Comparison of ENCODE assay signal across 9 cellular contexts in the genomic region with DNA sequence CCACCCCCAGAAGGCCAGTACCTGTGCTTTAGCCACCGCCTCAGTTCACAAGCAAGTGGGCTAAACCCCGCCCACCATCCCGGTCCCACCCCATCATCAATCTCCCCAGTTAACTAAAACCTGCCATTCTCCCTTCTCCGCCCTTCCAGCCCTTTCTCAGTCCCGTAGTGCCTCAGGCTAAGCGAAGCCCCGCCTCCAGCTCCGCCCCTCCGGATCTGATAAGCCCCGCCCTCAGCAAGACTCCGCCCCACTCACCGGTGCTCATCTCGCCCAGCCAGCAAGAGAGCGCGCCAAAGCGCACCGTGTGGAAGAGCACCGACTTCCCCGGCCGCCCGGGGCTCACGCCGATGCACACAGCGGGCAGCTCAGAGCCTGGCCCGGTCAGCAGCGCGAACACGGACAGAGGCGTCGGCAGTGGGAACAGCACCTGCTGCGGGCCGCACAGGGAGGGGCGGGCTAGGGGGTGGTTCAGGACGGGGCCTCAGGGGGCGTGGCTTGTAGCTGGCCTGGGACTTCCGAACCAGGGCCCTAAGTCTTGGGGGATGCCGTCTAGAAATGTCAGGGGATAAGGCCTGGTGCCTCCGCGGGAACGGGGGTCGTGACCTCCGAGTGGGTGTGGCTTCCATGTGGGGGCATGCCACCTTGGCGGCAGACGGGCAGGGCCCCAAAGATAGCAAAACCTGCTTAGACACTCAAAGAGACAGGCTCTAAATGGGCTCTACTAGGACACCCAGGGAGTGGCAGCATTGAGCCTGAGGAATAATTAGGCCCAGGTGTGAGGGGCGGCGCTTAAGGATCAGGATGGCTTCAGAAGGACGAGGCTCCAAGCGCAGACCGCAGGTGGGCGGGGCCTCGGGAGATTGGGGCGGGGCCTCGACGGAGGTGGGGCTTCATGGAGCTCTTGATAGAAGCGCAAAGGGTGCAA. TPM values are rescaled to one million over a fixed set of nuclear protein-coding genes. Genes with fewer than 3 reads are reported as not detected.
DNase-seq lines count a peak whose midpoint lies in the region; ATAC-seq, FAIRE-seq and TF ChIP-seq lines count a peak whose summit lies in the region.
"Had no signal": no experiment of that assay in that cellular context is flagged by ENCODE, and none has a peak within 500 bp of the region (broad histone marks: within the 10 kb centered on the region; RNA-seq: fewer than 3 reads in every experiment).

No MANE protein-coding gene starts in this region.

- DNase-seq in COLO829 (ENCODE audit: low spot score) (peak; percentile 38), NCI-H1417 (lab: John Stamatoyannopoulos, UW) (peak; percentile 80 to 95 (median 87)), kidney tubule cell (ENCODE audit: low spot score) (peak; percentile 41), transverse colon (peak; percentile 52), D721Med (ENCODE audit: insufficient read length, low spot score) (no peak), GM12892 (ENCODE audit: insufficient read length) (no peak)
- peak; percentile 16 for DNase-seq in activated T-helper 9 cell treated with anti-CD3 and anti-CD28 coated beads, Interleukin-2, amount 50 U/mL, for 16 hours (ENCODE audit: low read depth)

- peak overlapping the region in 1 of 4 donors; percentile 11 for H3K4me3 ChIP-seq in transverse colon

- no peaks in the 10 kb centered on the region for H3K27me3 ChIP-seq in transverse colon

- no peak overlapping the region for H3K27ac ChIP-seq in transverse colon

- H3K9me3 ChIP-seq in transverse colon: no peaks in the 10 kb centered on the region

- no peak for TF ChIP-seq POLR2A in transverse colon (IDR thresholded peaks at IDR 0.05)
- TF ChIP-seq POLR2A in GM12892 (IDR thresholded peaks at IDR 0.05; ENCODE audit: low read depth, low read length): no peak

- H3K36me3 ChIP-seq in transverse colon: no peaks in the 10 kb centered on the region

- peaks cover 3 to 8% (median 6%) of the 10 kb centered on the region in 4 donors for H3K4me1 ChIP-seq in transverse colon

- TF ChIP-seq CTCF in transverse colon (IDR thresholded peaks at IDR 0.05): no peak
- no peak for TF ChIP-seq CTCF in D721Med (IDR thresholded peaks at IDR 0.05; ENCODE audit: insufficient read depth, missing control alignments)

- WGBS in transverse colon (ENCODE audit: low coverage in 1 of 2), 2 donors: 17 to 42% methylated on average over 2 to 53 of the region's 55 CpGs

- intact Hi-C loops in transverse colon (cut with DNase I; ENCODE audit: low total_unique reads): loop anchor here (5.0 kb wide), 1 partner anchor 139 kb away; no protein-coding TSS in a partner anchor

- no peak for ATAC-seq in GM19035 (IDR thresholded peaks at IDR 0.05; ENCODE audit: unreplicated experiment)
- ATAC-seq: naive thymus-derived CD4-positive, alpha-beta T cell had no signal

- no peak for FAIRE-seq in D721Med (lab: Jason Lieb, UNC)
- no peak for FAIRE-seq in GM12892 (lab: Jason Lieb, UNC)

- in situ Hi-C loops in transverse colon (cut with MboI; ENCODE audit: low pct_ligation_motif_present in 1 of 4, low pct_unique_long_range_greater_than_20kb in 1 of 4, low sequenced_read_pairs in 3 of 4): loop anchor here in 1 of 4 donors (25.0 kb wide), 1 partner anchor 616 kb away; the partner anchor contains the start of gene SYCN

- no peak for TF ChIP-seq EP300 in transverse colon (IDR thresholded peaks at IDR 0.05; ENCODE audit: low read depth)

RNA-seq across cellular contexts. Expression of gene MAP4K1, which starts 21.4 kb away (rescaled TPM):
- 10 to 100 TPM in 2 of 4 donors, 1 to 10 TPM in 1, not detected in 1; 4.0 to 49.0 (median 11.1) TPM for total RNA-seq in transverse colon
- polyA plus RNA-seq in GM12892 (2012; ENCODE audit: missing spikeins): 105 TPM

RNA-seq across cellular contexts. Expression of gene EIF3K, which starts 22.7 kb away (rescaled TPM):
- 100 to 1,000 TPM; 267 to 660 (median 460) TPM for total RNA-seq in transverse colon
- polyA plus RNA-seq in GM12892 (2012; ENCODE audit: missing spikeins): 279 TPM

RNA-seq across cellular contexts. Expression of gene ACTN4, which starts 51.1 kb away (rescaled TPM):
- 1,000 to 10,000 TPM in 1 of 4 donors, 100 to 1,000 TPM in 3; 458 to 1,080 (median 723) TPM for total RNA-seq in transverse colon
- polyA plus RNA-seq in GM12892 (2012; ENCODE audit: missing spikeins): 113 TPM

Comparison
In these comparisons a context has a peak if more than half of its experiments do, and no peak if none do; other contexts are left out.
1. DNase-seq: peak in COLO829 (single experiment), NCI-H1417 (3 of 3), activated T-helper 9 cell treated with anti-CD3 and anti-CD28 coated beads, Interleukin-2, amount 50 U/mL, for 16 hours (single experiment), kidney tubule cell (single experiment) and transverse colon (single experiment); none in D721Med (single experiment) and GM12892 (single experiment).